Comparison of ENCODE assay signal across 1 cellular context in the genomic region with DNA sequence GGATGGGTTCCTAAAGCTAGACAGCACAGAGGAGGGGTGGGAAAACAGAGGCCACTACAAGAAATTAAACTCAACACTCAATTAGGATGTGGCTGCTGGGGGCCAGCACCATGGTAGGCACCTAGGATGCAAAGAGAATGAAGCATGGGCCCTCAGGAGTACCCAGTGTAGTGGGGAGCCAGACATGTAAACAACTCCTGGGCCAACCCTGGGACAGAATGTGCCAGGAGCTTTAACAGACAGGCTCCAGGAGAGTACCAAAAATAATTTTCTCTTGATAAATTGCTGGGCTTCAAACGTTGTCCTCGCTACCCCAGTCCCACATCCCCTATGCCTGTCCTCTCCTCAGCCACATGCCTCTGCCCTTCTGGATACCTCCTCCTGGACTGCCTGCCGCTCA.
TF ChIP-seq lines count a peak whose summit lies in the region.

No MANE protein-coding gene starts in this region.

TF ChIP-seq in HEK293, 187 proteins besides CTCF, POLR2A, EP300 and RAD21:
- TF ChIP-seq, protein P1, sequence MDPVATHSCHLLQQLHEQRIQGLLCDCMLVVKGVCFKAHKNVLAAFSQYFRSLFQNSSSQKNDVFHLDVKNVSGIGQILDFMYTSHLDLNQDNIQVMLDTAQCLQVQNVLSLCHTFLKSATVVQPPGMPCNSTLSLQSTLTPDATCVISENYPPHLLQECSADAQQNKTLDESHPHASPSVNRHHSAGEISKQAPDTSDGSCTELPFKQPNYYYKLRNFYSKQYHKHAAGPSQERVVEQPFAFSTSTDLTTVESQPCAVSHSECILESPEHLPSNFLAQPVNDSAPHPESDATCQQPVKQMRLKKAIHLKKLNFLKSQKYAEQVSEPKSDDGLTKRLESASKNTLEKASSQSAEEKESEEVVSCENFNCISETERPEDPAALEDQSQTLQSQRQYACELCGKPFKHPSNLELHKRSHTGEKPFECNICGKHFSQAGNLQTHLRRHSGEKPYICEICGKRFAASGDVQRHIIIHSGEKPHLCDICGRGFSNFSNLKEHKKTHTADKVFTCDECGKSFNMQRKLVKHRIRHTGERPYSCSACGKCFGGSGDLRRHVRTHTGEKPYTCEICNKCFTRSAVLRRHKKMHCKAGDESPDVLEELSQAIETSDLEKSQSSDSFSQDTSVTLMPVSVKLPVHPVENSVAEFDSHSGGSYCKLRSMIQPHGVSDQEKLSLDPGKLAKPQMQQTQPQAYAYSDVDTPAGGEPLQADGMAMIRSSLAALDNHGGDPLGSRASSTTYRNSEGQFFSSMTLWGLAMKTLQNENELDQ (tag by site-specific recombination; IDR thresholded peaks at IDR 0.05; ENCODE audit: low read depth) = no peak
- TF ChIP-seq GLIS1 (tag by site-specific recombination; IDR thresholded peaks at IDR 0.05) = peak; percentile 49; the same call in 1 of the 2 replicates
TF ChIP-seq in HEK293: peak in this region for 1.
